9 cellular contexts compared by ENCODE assay signal in the genomic region with DNA sequence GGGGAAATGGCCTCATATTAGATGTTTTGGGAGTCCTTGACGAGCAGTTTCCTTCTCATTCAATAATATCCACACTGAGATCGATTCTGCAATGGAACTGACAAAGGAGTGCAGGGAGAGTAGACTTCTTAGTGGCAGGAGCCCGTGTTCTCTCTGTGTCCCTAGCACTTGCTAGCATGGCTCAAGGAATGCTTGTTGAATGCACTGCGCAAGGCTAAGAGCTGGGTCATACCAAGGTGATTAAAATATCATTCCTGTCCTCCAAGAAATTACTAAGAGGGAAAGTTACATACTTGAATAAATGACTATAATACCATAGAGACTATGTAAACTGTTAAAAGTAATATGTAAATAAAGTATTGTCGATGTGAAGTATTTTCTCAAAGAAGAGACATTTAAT.
"Had no signal": no experiment of that assay in that cellular context is flagged by ENCODE, and none has a peak within 500 bp of the region (broad histone marks: within the 10 kb centered on the region; RNA-seq: fewer than 3 reads in every experiment).

No MANE protein-coding gene starts in this region.

- H3K4me1 ChIP-seq: HAP-1 had no signal

- ATAC-seq: GM23338, HCT116 had no signal

- H3K4me3 ChIP-seq: GM23248, GM23338, HAP-1 had no signal

- H3K9me3 ChIP-seq: HAP-1 had no signal

- H3K27ac ChIP-seq: GM23248 had no signal

- H3K36me3 ChIP-seq: HAP-1 had no signal

- DNase-seq: GM23248, GOT3, H7, H9, HCEC 1CT, HFFc6 had no signal
